ENCODE assay signal across 8 cellular contexts in the genomic region with DNA sequence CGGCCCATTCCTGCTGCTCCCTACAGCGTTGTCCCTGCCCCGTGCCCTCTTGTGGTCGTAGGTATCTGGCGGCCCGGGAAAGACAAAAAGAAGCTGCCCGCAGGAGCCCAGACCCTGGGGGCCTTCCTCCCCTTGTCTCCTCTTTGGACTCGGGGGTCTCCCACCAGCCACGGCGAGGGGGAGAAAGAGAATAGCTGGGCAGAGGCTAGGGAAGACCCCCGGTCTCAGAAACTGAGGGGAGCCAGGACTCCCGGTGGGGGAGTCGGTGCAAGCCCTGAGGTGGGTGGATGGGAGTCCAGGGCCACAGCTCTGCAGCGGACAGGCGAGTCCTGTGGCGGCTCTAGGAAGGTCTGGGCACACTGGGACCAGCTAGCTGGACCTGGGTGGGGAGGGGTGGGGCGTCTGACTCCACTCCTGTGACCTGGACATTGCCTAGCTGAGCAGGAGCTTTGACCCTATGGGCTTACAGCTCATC. TPM values are rescaled to one million over a fixed set of nuclear protein-coding genes. Genes with fewer than 3 reads are reported as not detected.
DNase-seq lines count a peak whose midpoint lies in the region; ATAC-seq, FAIRE-seq and TF ChIP-seq lines count a peak whose summit lies in the region.

No MANE protein-coding gene starts in this region.

- BruUV-seq in Caco-2 (replicated peaks; lab: Mats Ljungman, UMichigan), result no TSS peak

- H3K36me3 ChIP-seq in Caco-2 (ENCODE audit: control insufficient read depth, insufficient read depth, low read length) (no peaks in the 10 kb centered on the region), Peyer's patch (no peaks in the 10 kb centered on the region), trophoblast cell (ENCODE audit: control insufficient read depth in 1 of 2, insufficient read depth in 2 of 2, low read length in 2 of 2) (no peaks in the 10 kb centered on the region)

- peaks cover 4% of the 10 kb centered on the region; the same call in 1 of the 2 replicates for H3K4me1 ChIP-seq in Caco-2
- peaks cover 0 to 9% (median 0%) of the 10 kb centered on the region in 4 donors for H3K4me1 ChIP-seq in Peyer's patch
- peaks cover 9 to 13% of the 10 kb centered on the region in 2 experiments for H3K4me1 ChIP-seq in trophoblast cell (ENCODE audit: control insufficient read depth in 1 of 2, insufficient read depth in 2 of 2, low read length in 2 of 2)

- ATAC-seq in HG03521 (IDR thresholded peaks at IDR 0.05; ENCODE audit: unreplicated experiment), result no peak
- no peak for ATAC-seq in GM21515 (IDR thresholded peaks at IDR 0.05; ENCODE audit: unreplicated experiment)

- H3K4me1 Mint-ChIP-seq in Caco-2 (ENCODE audit: low read depth, unreplicated experiment) (no peaks in the 10 kb centered on the region), endothelial cell (ENCODE audit: unreplicated experiment) (peaks cover 31% of the 10 kb centered on the region)

- CTCF ChIA-PET in Caco-2 (lab: Charles Lee), result interaction anchor here (0.6 to 1.3 kb wide), 2 partner anchors 37 to 92 kb away, joined by 5 read pairs; no protein-coding TSS in a partner anchor

- H3K27ac ChIP-seq in Peyer's patch, result peak overlapping the region; percentile 43 to 77 (median 68)
- H3K27ac ChIP-seq in trophoblast cell (ENCODE audit: low read depth, low read length), result no peak overlapping the region

- FAIRE-seq in GM12891 (lab: Jason Lieb, UNC), result no peak

- H3K79me2 ChIP-seq in trophoblast cell (ENCODE audit: control insufficient read depth, insufficient read depth, low read length, poor library complexity), result no peaks in the 10 kb centered on the region

- POLR2A ChIA-PET in Caco-2 (lab: Charles Lee), result no interaction called here

- peak overlapping the region; percentile 20 for H2AK5ac ChIP-seq in trophoblast cell (ENCODE audit: low read length)

- no peak overlapping the region for H3K14ac ChIP-seq in trophoblast cell (ENCODE audit: low read length)

- H3K9ac ChIP-seq in trophoblast cell (ENCODE audit: low read length), result no peak overlapping the region

- no peak overlapping the region for H3K4ac ChIP-seq in trophoblast cell (ENCODE audit: low read depth, low read length)

- H3K36me3 Mint-ChIP-seq in Caco-2 (ENCODE audit: insufficient read depth, unreplicated experiment) (peaks cover 11% of the 10 kb centered on the region), endothelial cell (ENCODE audit: low read depth, unreplicated experiment) (peaks cover 5% of the 10 kb centered on the region)

- H3K27me3 Mint-ChIP-seq in Caco-2 (ENCODE audit: insufficient read depth, unreplicated experiment), result no peaks in the 10 kb centered on the region
- H3K27me3 Mint-ChIP-seq in endothelial cell (ENCODE audit: unreplicated experiment), result peaks cover 20% of the 10 kb centered on the region

- TF ChIP-seq POLR2A in Peyer's patch (IDR thresholded peaks at IDR 0.05), result no peak
- no peak for TF ChIP-seq POLR2A in GM12891 (IDR thresholded peaks at IDR 0.05; ENCODE audit: low read depth, low read length)

- H2BK120ac ChIP-seq in trophoblast cell (ENCODE audit: insufficient read depth, low read length, poor library complexity), result no peak overlapping the region

- no peak overlapping the region for H2BK12ac ChIP-seq in trophoblast cell (ENCODE audit: low read length)

- H3K79me1 ChIP-seq in trophoblast cell (ENCODE audit: low read length), result peaks cover 2% of the 10 kb centered on the region

- H3K4me3 ChIP-seq in Caco-2 (ENCODE audit: low read depth, low read length) (peak overlapping the region; percentile 63), Peyer's patch (peak overlapping the region; percentile 42 to 67 (median 50)), epithelial cell of proximal tubule (ENCODE audit: low read depth, low read length) (peak overlapping the region; percentile 42), trophoblast cell (ENCODE audit: low read depth, low read length) (no peak overlapping the region)

- H3K4me2 ChIP-seq in trophoblast cell (ENCODE audit: low read length), result no peak overlapping the region

- H3K23ac ChIP-seq in trophoblast cell (ENCODE audit: low read length), result no peak overlapping the region

- H3K9me3 Mint-ChIP-seq in Caco-2 (ENCODE audit: unreplicated experiment), result no peaks in the 10 kb centered on the region
- no peaks in the 10 kb centered on the region for H3K9me3 Mint-ChIP-seq in endothelial cell (ENCODE audit: unreplicated experiment)

- H4K91ac ChIP-seq in trophoblast cell (ENCODE audit: low read depth, low read length), result no peak overlapping the region

- WGBS in trophoblast cell (ENCODE audit: extremely low coverage, insufficient coverage, insufficient read length), result no CpG with 5 or more reads among the region's 17 CpGs

- no peak overlapping the region for H2BK5ac ChIP-seq in trophoblast cell (ENCODE audit: low read depth, low read length, poor library complexity)

- DNase-seq in Caco-2 (no peak), Peyer's patch (peak in 1 of 3 donors; percentile 43), epithelial cell of proximal tubule (ENCODE audit: low read depth) (no peak), trophoblast cell (peak in 1 of 2 donors; percentile 21), GM12891 (ENCODE audit: insufficient read length, low spot score) (no peak), endothelial cell (ENCODE audit: low spot score) (no peak)

- H3K27ac Mint-ChIP-seq in Caco-2 (ENCODE audit: unreplicated experiment) (peak overlapping the region; percentile 93), endothelial cell (ENCODE audit: unreplicated experiment) (no peak overlapping the region)

- H3K27me3 ChIP-seq in Caco-2 (replicated peaks; ENCODE audit: control insufficient read depth, insufficient read depth, low read length) (no peaks in the 10 kb centered on the region), Peyer's patch (no peaks in the 10 kb centered on the region), trophoblast cell (ENCODE audit: insufficient read depth, low read length) (no peaks in the 10 kb centered on the region)

- no peak overlapping the region for H3K18ac ChIP-seq in trophoblast cell (ENCODE audit: low read length)

- H3K9me3 ChIP-seq in Caco-2 (no peaks in the 10 kb centered on the region), Peyer's patch (no peaks in the 10 kb centered on the region), trophoblast cell (ENCODE audit: insufficient read depth, low read depth, low read length) (peaks cover 9% of the 10 kb centered on the region)

- H3K4me3 Mint-ChIP-seq in Caco-2 (ENCODE audit: unreplicated experiment) (peak overlapping the region; percentile 81), endothelial cell (ENCODE audit: unreplicated experiment) (no peak overlapping the region)

- intact Hi-C loops in Caco-2 (cut with micrococcal nuclease; ENCODE audit: unreplicated experiment), result loop anchor here (1.0 kb wide), 2 partner anchors 12 to 126 kb away; no protein-coding TSS in a partner anchor

- no peak overlapping the region for H4K8ac ChIP-seq in trophoblast cell (ENCODE audit: low read depth, low read length)

- H4K12ac ChIP-seq in trophoblast cell (ENCODE audit: low read depth, low read length), result no peak overlapping the region

- peak in 1 of 2 experiments; percentile 11 for TF ChIP-seq CTCF in Caco-2 (IDR thresholded peaks at IDR 0.05; ENCODE audit: insufficient read depth in 1 of 2, low read depth in 1 of 2, low read length in 1 of 2, severe bottlenecking in 1 of 2, unreplicated experiment in 1 of 2)
- TF ChIP-seq CTCF in Peyer's patch (IDR thresholded peaks at IDR 0.05), result no peak
- no peak for TF ChIP-seq CTCF in epithelial cell of proximal tubule (conservative IDR thresholded peaks at IDR 0.05; ENCODE audit: low read depth, low read length)
- TF ChIP-seq CTCF in endothelial cell (IDR thresholded peaks at IDR 0.05; ENCODE audit: unreplicated experiment), result no peak

- no peak overlapping the region for H2AFZ ChIP-seq in trophoblast cell (ENCODE audit: insufficient read depth, low read length, poor library complexity)

TF ChIP-seq in GM12891, 5 proteins besides CTCF, POLR2A, EP300 and RAD21:
- TF ChIP-seq SPI1 (IDR thresholded peaks at IDR 0.05; ENCODE audit: low read depth, low read length) (no peak), POLR2AphosphoS5 (IDR thresholded peaks at IDR 0.05; ENCODE audit: low read depth, low read length) (no peak), PAX5 (IDR thresholded peaks at IDR 0.05; ENCODE audit: insufficient read depth, low read length, severe bottlenecking) (no peak), POU2F2 (IDR thresholded peaks at IDR 0.05; ENCODE audit: low read depth, low read length) (no peak), TAF1 (IDR thresholded peaks at IDR 0.05; ENCODE audit: low read depth, low read length) (no peak)

RNA-seq across cellular contexts. Expression of a gene that starts 1.3 kb away (rescaled TPM):
- total RNA-seq in Caco-2 (2022) (0.09 and 0.23 TPM in 2 replicates), Peyer's patch (not detected), epithelial cell of proximal tubule (not detected in 2 replicates), endothelial cell (ENCODE audit: unreplicated experiment) (0.23 TPM)
- 0.10 and 0.19 TPM in 2 replicates for polyA plus RNA-seq in trophoblast cell (2013)
- not detected for polyA plus RNA-seq in GM12891 (2012; ENCODE audit: low read depth, missing spikeins)
